ENCODE assay signal across 2 cellular contexts in genomic region chr9:107739601-107740082, GRCh38.
TF ChIP-seq lines count a peak whose summit lies in the region.

No MANE protein-coding gene starts in this region.

TF ChIP-seq in SK-N-SH, 30 proteins besides CTCF, POLR2A, EP300 and RAD21 (continued from another document):
- peak; percentile 8; the same call in 1 of the 2 replicates for TF ChIP-seq NFIC (IDR thresholded peaks at IDR 0.05; ENCODE audit: borderline replicate concordance)
- no peak for TF ChIP-seq TAF1 (IDR thresholded peaks at IDR 0.05; ENCODE audit: borderline replicate concordance, low read depth, low read length)
- TF ChIP-seq YY1 (IDR thresholded peaks at IDR 0.05; ENCODE audit: low read depth), result no peak
- no peak for TF ChIP-seq POLR2AphosphoS5 (IDR thresholded peaks at IDR 0.05; ENCODE audit: low read depth, low read length)
- no peak for TF ChIP-seq JUND (IDR thresholded peaks at IDR 0.05)

TF ChIP-seq in HepG2, 621 proteins besides CTCF, POLR2A, EP300 and RAD21 (continued from another document):
- no peak for TF ChIP-seq TFE3 (CRISPR knock-in tag; IDR thresholded peaks at IDR 0.05)
TF ChIP-seq in HepG2: peak in this region for 0.
